In the genomic region with DNA sequence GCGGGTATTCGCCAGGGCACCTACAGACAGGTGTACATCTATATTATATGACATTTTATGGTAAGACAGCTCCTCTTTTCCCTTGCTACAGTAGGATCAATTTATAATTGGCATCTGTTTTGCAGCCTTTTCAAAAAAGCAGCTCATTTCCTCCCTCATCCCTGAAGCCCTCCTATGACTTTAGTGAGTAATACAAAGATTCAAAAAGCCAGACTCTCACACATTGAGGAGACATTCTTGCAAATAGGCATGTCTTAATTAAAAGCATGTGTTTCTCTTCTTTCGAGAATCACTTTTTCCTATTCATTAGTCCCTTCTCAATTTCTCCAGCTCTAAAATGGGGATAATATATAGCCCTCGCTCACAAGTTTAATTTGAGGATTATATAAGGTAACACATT, we compare ENCODE assay signal across 27 cellular contexts.
"Had no signal": no experiment of that assay in that cellular context is flagged by ENCODE, and none has a peak within 500 bp of the region (broad histone marks: within the 10 kb centered on the region; RNA-seq: fewer than 3 reads in every experiment).

No MANE protein-coding gene starts in this region.

- H3K27me3 ChIP-seq: brain microvascular endothelial cell had no signal

- H3K36me3 ChIP-seq: brain microvascular endothelial cell had no signal

- DNase-seq: activated B cell treated with CpG ODN at 0.5 μM for 24 hours; activated CD4-positive, alpha-beta memory T cell treated with anti-CD3 and anti-CD28 coated beads, Interleukin-2, amount 10 ng/mL, durations not matched to agents 7 days and 5 days; activated CD4-positive, alpha-beta T cell treated with anti-CD3 and anti-CD28 coated beads for 48 hours; activated CD4-positive, CD25-positive, alpha-beta regulatory T cell treated with anti-CD3 and anti-CD28 coated beads, Interleukin-2, amount 50 U/mL, for 72 hours; activated CD8-positive, alpha-beta memory T cell treated with anti-CD3 and anti-CD28 coated beads for 24 hours; activated CD8-positive, alpha-beta memory T cell treated with anti-CD3 and anti-CD28 coated beads, Interleukin-2, amount 10 ng/mL, durations not matched to agents 7 days and 5 days; activated CD8-positive, alpha-beta memory T cell treated with anti-CD3 and anti-CD28 coated beads, Interleukin-2, amount 50 U/mL, for 48 hours; activated effector memory CD4-positive, alpha-beta T cell treated with Interleukin-2 at 50 U/mL for 16 hours; activated naive CD4-positive, alpha-beta T cell treated with anti-CD3 and anti-CD28 coated beads, Interleukin-2, amount 10 ng/mL, durations not matched to agents 7 days and 5 days; activated naive CD8-positive, alpha-beta T cell treated with anti-CD3 and anti-CD28 coated beads for 36 hours; activated T-cell treated with anti-CD3 and anti-CD28 coated beads, Interleukin-2, amount 50 U/mL, for 48 hours; amniotic stem cell; brain microvascular endothelial cell; central memory CD4-positive, alpha-beta T cell; NCI-H1105; NCI-H1417 treated with DMSO at 0.1 percent for 48 hours; NCI-H187 treated with DMSO at 0.1 percent for 48 hours; NCI-H2081; NCI-H2171 treated with DMSO at 0.1 percent for 48 hours; NCI-H446 treated with DMSO at 0.1 percent for 48 hours; NCI-H748 treated with DMSO at 0.1 percent for 48 hours; NK-92 treated with Interleukin-12 subunit alpha and Interleukin-12 subunit beta, amount 100 ng/mL, for 24 hours; Right ventricle myocardium superior; T-helper 1 cell; T-helper 2 cell; T-helper 9 cell had no signal

- ATAC-seq: activated CD8-positive, alpha-beta memory T cell treated with anti-CD3 and anti-CD28 coated beads, Interleukin-2, amount 10 ng/mL, durations not matched to agents 7 days and 5 days had no signal

- H3K27ac ChIP-seq: brain microvascular endothelial cell, VCaP had no signal
